9 cellular contexts compared by ENCODE assay signal in genomic region chr9:2116073-2116472, GRCh38.
DNase-seq lines count a peak whose midpoint lies in the region; ATAC-seq, FAIRE-seq and TF ChIP-seq lines count a peak whose summit lies in the region.
"Had no signal": no experiment of that assay in that cellular context is flagged by ENCODE, and none has a peak within 500 bp of the region (broad histone marks: within the 10 kb centered on the region; RNA-seq: fewer than 3 reads in every experiment).

No MANE protein-coding gene starts in this region.

- peaks cover 10 to 69% of the 10 kb centered on the region in 2 experiments for H3K36me3 ChIP-seq in GM12878 (ENCODE audit: control insufficient read depth in 2 of 2, insufficient read depth in 2 of 2, low read length in 1 of 2)

- H3K4me1 ChIP-seq in GM12878 (ENCODE audit: control insufficient read depth, insufficient read depth, low read length) = no peaks in the 10 kb centered on the region

- RAD21 ChIA-PET in GM12878 (lab: Charles Lee; ENCODE audit: unreplicated experiment) = interaction anchor here (0.7 kb wide), 1 partner anchor 10 kb away, joined by 3 read pairs; no protein-coding TSS in a partner anchor

- peak; percentile 29 to 55 (median 34); a peak in 4 of 6 replicates for TF ChIP-seq CTCF in GM12878 (IDR thresholded peaks at IDR 0.05 in 2 of 3, conservative IDR thresholded peaks at IDR 0.05 in 1 of 3; ENCODE audit: control insufficient read depth in 2 of 3, extremely low read depth in 1 of 3, insufficient read depth in 1 of 3, low read depth in 3 of 3, low read length in 3 of 3)

- CTCF ChIA-PET in GM12878 (lab: Yijun Ruan, JAX) = interaction anchor here (0.6 to 1.8 kb wide), 8 partner anchors 9 to 175 kb away, joined by 3 to 5 read pairs (median 3); no protein-coding TSS in a partner anchor

- WGBS in GM12878 (ENCODE audit: insufficient coverage, insufficient replicate concordance, low lambda C conversion rate, missing lambda C conversion rate) = 96% methylated on average over 3 of the region's 3 CpGs

- no peak for TF ChIP-seq EP300 in GM12878 (IDR thresholded peaks at IDR 0.05; ENCODE audit: borderline replicate concordance in 1 of 2, control insufficient read depth in 1 of 2, low read depth in 2 of 2, low read length in 2 of 2)

- H3K27me3 ChIP-seq in GM12878 (replicated peaks in 1 of 2; ENCODE audit: control insufficient read depth in 2 of 2, insufficient read depth in 2 of 2, low read length in 1 of 2) = no peaks in the 10 kb centered on the region

- BruUV-seq in GM12878 (replicated peaks; lab: Mats Ljungman, UMichigan) = no TSS peak

- no peaks in the 10 kb centered on the region for H3K9me3 ChIP-seq in GM12878 (replicated peaks; ENCODE audit: control insufficient read depth, insufficient read depth, low read length)

- ATAC-seq in GM12878 = peak; percentile 55
- no peak for ATAC-seq in HG02884 (IDR thresholded peaks at IDR 0.05; ENCODE audit: unreplicated experiment)
- ATAC-seq in GM19023 (IDR thresholded peaks at IDR 0.05; ENCODE audit: unreplicated experiment) = no peak

- no peak for TF ChIP-seq RAD21 in GM12878 (IDR thresholded peaks at IDR 0.05; ENCODE audit: insufficient read depth, low read depth, low read length)

- H2AFZ ChIP-seq in GM12878 (ENCODE audit: control insufficient read depth, low read depth, low read length) = no peak overlapping the region

- TF ChIP-seq POLR2A in GM12878 (IDR thresholded peaks at IDR 0.05; ENCODE audit: low read depth, low read length) = no peak

- FAIRE-seq in GM12878 (lab: Jason Lieb, UNC) = no peak

- no peaks in the 10 kb centered on the region for H4K20me1 ChIP-seq in GM12878 (ENCODE audit: control insufficient read depth, insufficient read depth)

- POLR2A ChIA-PET in GM12878 (lab: Charles Lee) = no interaction called here

- intact Hi-C loops in GM12878 (cut with micrococcal nuclease; ENCODE audit: unreplicated experiment) = no loop called here

- H3K9ac ChIP-seq in GM12878 (ENCODE audit: control insufficient read depth, insufficient read depth, low read length) = no peak overlapping the region

- H3K27ac ChIP-seq in GM12878 (ENCODE audit: control insufficient read depth, insufficient read depth) = no peak overlapping the region

- SMC1A ChIA-PET in GM12878 (lab: Charles Lee; ENCODE audit: uncharacterized antibody, unreplicated experiment) = interaction anchor here (0.6 to 1.6 kb wide), 3 partner anchors 10 to 173 kb away, joined by 3 to 5 read pairs (median 3); no protein-coding TSS in a partner anchor

- in situ Hi-C loops in GM12878 (cut with MboI) = no loop called here

- no peak overlapping the region for H3K4me3 ChIP-seq in GM12878

- DNase-seq in EH (ENCODE audit: low read depth) (peak; percentile 20), HT-29 (ENCODE audit: low spot score) (peak; percentile 45), GM12878 (ENCODE audit: low read depth, low spot score) (no peak), medulla oblongata (ENCODE audit: extremely low spot score) (peak; percentile 17), MV-4-11 (lab: John Stamatoyannopoulos, UW) (no peak), KG1 (lab: John Stamatoyannopoulos, UW) (no peak)
- DNase-seq: anterior cingulate cortex had no signal

- no peaks in the 10 kb centered on the region for H3K79me2 ChIP-seq in GM12878 (ENCODE audit: control insufficient read depth, insufficient read depth, low read length)

- no peak overlapping the region for H3K4me2 ChIP-seq in GM12878 (ENCODE audit: control insufficient read depth, insufficient read depth)

TF ChIP-seq in GM12878, 131 proteins besides CTCF, POLR2A, EP300 and RAD21:
- TF ChIP-seq CHD4 (IDR thresholded peaks at IDR 0.05) (no peak), PBX3 (IDR thresholded peaks at IDR 0.05; ENCODE audit: insufficient replicate concordance, low read depth, low read length) (no peak), GATAD2B (conservative IDR thresholded peaks at IDR 0.05; ENCODE audit: low read depth) (no peak), FOS (IDR thresholded peaks at IDR 0.05; ENCODE audit: borderline replicate concordance, extremely low read depth, insufficient read length) (no peak), POU2F2 (IDR thresholded peaks at IDR 0.05; ENCODE audit: borderline replicate concordance, low read depth, low read length) (no peak), BRCA1 (IDR thresholded peaks at IDR 0.05; ENCODE audit: low read depth, low read length) (no peak), ZSCAN29 (IDR thresholded peaks at IDR 0.05) (no peak), TBL1XR1 (IDR thresholded peaks at IDR 0.05; ENCODE audit: low read depth, low read length) (no peak), ZNF217 (IDR thresholded peaks at IDR 0.05) (no peak), SRF (IDR thresholded peaks at IDR 0.05; ENCODE audit: low read depth in 2 of 2, low read length in 2 of 2) (no peak), DPF2 (IDR thresholded peaks at IDR 0.05) (no peak)
- TF ChIP-seq, protein P1, sequence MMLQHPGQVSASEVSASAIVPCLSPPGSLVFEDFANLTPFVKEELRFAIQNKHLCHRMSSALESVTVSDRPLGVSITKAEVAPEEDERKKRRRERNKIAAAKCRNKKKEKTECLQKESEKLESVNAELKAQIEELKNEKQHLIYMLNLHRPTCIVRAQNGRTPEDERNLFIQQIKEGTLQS (IDR thresholded peaks at IDR 0.05; ENCODE audit: borderline replicate concordance, extremely low read depth, low read depth, low read length) = no peak
- TF ChIP-seq, protein P2, sequence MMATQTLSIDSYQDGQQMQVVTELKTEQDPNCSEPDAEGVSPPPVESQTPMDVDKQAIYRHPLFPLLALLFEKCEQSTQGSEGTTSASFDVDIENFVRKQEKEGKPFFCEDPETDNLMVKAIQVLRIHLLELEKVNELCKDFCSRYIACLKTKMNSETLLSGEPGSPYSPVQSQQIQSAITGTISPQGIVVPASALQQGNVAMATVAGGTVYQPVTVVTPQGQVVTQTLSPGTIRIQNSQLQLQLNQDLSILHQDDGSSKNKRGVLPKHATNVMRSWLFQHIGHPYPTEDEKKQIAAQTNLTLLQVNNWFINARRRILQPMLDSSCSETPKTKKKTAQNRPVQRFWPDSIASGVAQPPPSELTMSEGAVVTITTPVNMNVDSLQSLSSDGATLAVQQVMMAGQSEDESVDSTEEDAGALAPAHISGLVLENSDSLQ (IDR thresholded peaks at IDR 0.05) = no peak

Comparison
In these comparisons a context has a peak if more than half of its experiments do, and no peak if none do; other contexts are left out.
1. DNase-seq: peak in EH (single experiment), HT-29 (single experiment) and medulla oblongata (single experiment); none in GM12878 (single experiment), MV-4-11 (single experiment) and KG1 (single experiment).